Comparison of ENCODE assay signal across 1 cellular context in genomic region chr4:24137963-24138601, GRCh38.
TF ChIP-seq lines count a peak whose summit lies in the region.

No MANE protein-coding gene starts in this region.

TF ChIP-seq in HepG2, 621 proteins besides CTCF, POLR2A, EP300 and RAD21 (continued from another document):
- peak; percentile 90 for TF ChIP-seq USF2 (IDR thresholded peaks at IDR 0.05; ENCODE audit: low read depth, low read length)
- TF ChIP-seq USF2 (CRISPR knock-in tag; IDR thresholded peaks at IDR 0.05; ENCODE audit: borderline replicate concordance), result peak; percentile 92; the same call in 1 of the 2 replicates
- TF ChIP-seq ZBTB2 (CRISPR knock-in tag; IDR thresholded peaks at IDR 0.05; ENCODE audit: low read depth), result no peak
- TF ChIP-seq TFE3 (CRISPR knock-in tag; IDR thresholded peaks at IDR 0.05), result peak; percentile 62; the same call in 1 of the 2 replicates
- peak; percentile 69; the same call in 1 of the 2 replicates for TF ChIP-seq AHDC1 (CRISPR knock-in tag; IDR thresholded peaks at IDR 0.05; ENCODE audit: borderline replicate concordance)
- peak; percentile 87; the same call in 1 of the 2 replicates for TF ChIP-seq THRA (CRISPR knock-in tag; IDR thresholded peaks at IDR 0.05; ENCODE audit: borderline replicate concordance)
- TF ChIP-seq CREB1 (IDR thresholded peaks at IDR 0.05), result no peak
- peak; percentile 43; the same call in 1 of the 2 replicates for TF ChIP-seq CREB1 (CRISPR knock-in tag; IDR thresholded peaks at IDR 0.05)
- 0 out of 2 replicates have a peak, but pooled peaks have one; percentile 30 for TF ChIP-seq NR2F6 (IDR thresholded peaks at IDR 0.05)
- no peak for TF ChIP-seq NR2F6 (CRISPR knock-in tag; IDR thresholded peaks at IDR 0.05)
- TF ChIP-seq ATF4 (CRISPR knock-in tag; IDR thresholded peaks at IDR 0.05), result 0 out of 4 replicates have a peak, but pooled peaks of 1 of the 2 experiments have one; percentile 8
- TF ChIP-seq NCOR1 (IDR thresholded peaks at IDR 0.05; ENCODE audit: borderline replicate concordance, low read length), result peak; percentile 77; the same call in 1 of the 2 replicates
